9 cellular contexts compared by ENCODE assay signal in genomic region chr6:45424628-45424955, GRCh38. TPM values are rescaled to one million over a fixed set of nuclear protein-coding genes. Genes with fewer than 3 reads are reported as not detected.
A peak's percentile ranks its signal among the peaks of the same experiment; 100 is the strongest.
DNase-seq lines count a peak whose midpoint lies in the region; TF ChIP-seq lines count a peak whose summit lies in the region.
"Had no signal": no experiment of that assay in that cellular context is flagged by ENCODE, and none has a peak within 500 bp of the region (broad histone marks: within the 10 kb centered on the region; RNA-seq: fewer than 3 reads in every experiment).

No MANE protein-coding gene starts in this region.

- no peak for DNase-seq in SJSA1 (ENCODE audit: low read depth in 1 of 2, low spot score in 2 of 2)
- DNase-seq in epithelial cell of proximal tubule (ENCODE audit: low read depth) = no peak
- no peak for DNase-seq in sigmoid colon
- DNase-seq in GM10266 (ENCODE audit: extremely low spot score) = no peak
- DNase-seq in NCI-H1930 (lab: John Stamatoyannopoulos, UW) = no peak
- DNase-seq in superior temporal gyrus (ENCODE audit: extremely low spot score) = no peak
- DNase-seq in iPS-NIHi11 (ENCODE audit: low spot score) = no peak

- POLR2A ChIA-PET in HEK293 (lab: Yijun Ruan, JAX) = no interaction called here

- H3K4me1 ChIP-seq in HEK293 (ENCODE audit: control insufficient read depth, insufficient read depth, low read length) (peaks cover 5% of the 10 kb centered on the region), SJSA1 (replicated peaks) (peaks cover 15% of the 10 kb centered on the region), sigmoid colon (peaks cover 0 to 42% (median 36%) of the 10 kb centered on the region in 4 donors)

- no peak overlapping the region; the same call in 1 of the 2 replicates for H3K27ac ChIP-seq in HEK293 (ENCODE audit: extremely low read depth, low read depth, low read length)
- H3K27ac ChIP-seq in SJSA1 = peak overlapping the region; percentile 87
- H3K27ac ChIP-seq in sigmoid colon = peak overlapping the region in 3 of 4 donors; percentile 72 to 80 (median 80)

- H3K9me3 ChIP-seq in HEK293 (ENCODE audit: control insufficient read depth, insufficient read depth, low read depth, low read length) (no peaks in the 10 kb centered on the region), SJSA1 (replicated peaks) (no peaks in the 10 kb centered on the region), sigmoid colon (no peaks in the 10 kb centered on the region)

- CTCF ChIA-PET in HEK293 (lab: Yijun Ruan, JAX) = no interaction called here

- intact Hi-C loops in sigmoid colon (cut with DNase I) = loop anchor here (5.0 to 10.0 kb wide), 5 partner anchors 130 to 947 kb away; no protein-coding TSS in a partner anchor

- H3K4me3 ChIP-seq in HEK293 (ENCODE audit: low read depth, low read length) (no peak overlapping the region), SJSA1 (peak overlapping the region; percentile 87), epithelial cell of proximal tubule (ENCODE audit: low read depth, low read length) (peak overlapping the region; percentile 85), sigmoid colon (peak overlapping the region in 1 of 4 donors; percentile 70)
- H3K4me3 ChIP-seq: lung had no signal

- H3K36me3 ChIP-seq in HEK293 (ENCODE audit: control insufficient read depth in 2 of 2, insufficient read depth in 1 of 2, low read length in 2 of 2) (no peaks in the 10 kb centered on the region), SJSA1 (peaks cover 37% of the 10 kb centered on the region), sigmoid colon (no peaks in the 10 kb centered on the region)

- no peak for TF ChIP-seq EP300 in sigmoid colon (IDR thresholded peaks at IDR 0.05)

- WGBS in sigmoid colon, 2 donors = 45 to 55% methylated on average over 4 of the region's 4 CpGs

- TF ChIP-seq CTCF in HEK293 (tag by site-specific recombination; IDR thresholded peaks at IDR 0.05) (no peak), epithelial cell of proximal tubule (conservative IDR thresholded peaks at IDR 0.05; ENCODE audit: low read depth, low read length) (no peak), sigmoid colon (IDR thresholded peaks at IDR 0.05) (no peak), GM10266 (IDR thresholded peaks at IDR 0.05; ENCODE audit: control insufficient read depth, insufficient read depth, low read depth, missing control alignments) (no peak)

- TF ChIP-seq POLR2A in sigmoid colon (IDR thresholded peaks at IDR 0.05) = no peak

- H3K27me3 ChIP-seq in SJSA1 (replicated peaks) = no peaks in the 10 kb centered on the region
- H3K27me3 ChIP-seq in sigmoid colon = peaks cover 7 to 29% (median 10%) of the 10 kb centered on the region in 3 donors

TF ChIP-seq in HEK293, 187 proteins besides CTCF, POLR2A, EP300 and RAD21:
- TF ChIP-seq ZNF133 (tag by site-specific recombination; IDR thresholded peaks at IDR 0.05) = no peak
- no peak for TF ChIP-seq ZNF354C (tag by site-specific recombination; IDR thresholded peaks at IDR 0.05; ENCODE audit: borderline replicate concordance, low read depth)
- no peak for TF ChIP-seq MYNN (tag by site-specific recombination; IDR thresholded peaks at IDR 0.05; ENCODE audit: borderline replicate concordance)
- no peak for TF ChIP-seq OSR2 (tag by site-specific recombination; IDR thresholded peaks at IDR 0.05)
- peak; percentile 91; the same call in 1 of the 2 replicates for TF ChIP-seq EGR2 (tag by site-specific recombination; IDR thresholded peaks at IDR 0.05; ENCODE audit: low read depth)
- no peak for TF ChIP-seq ZNF514 (tag by site-specific recombination; IDR thresholded peaks at IDR 0.05)
- TF ChIP-seq ZFHX2 (tag by site-specific recombination; conservative IDR thresholded peaks at IDR 0.05) = peak; percentile 94

RNA-seq across cellular contexts. Expression of gene SUPT3H, which starts 46.9 kb away (rescaled TPM):
- 6.7 and 11.4 TPM in 2 replicates for total RNA-seq in SJSA1 (2014; rRNA removed; shearing (Covaris generic))
- total RNA-seq in epithelial cell of proximal tubule = 11.5 and 21.8 TPM in 2 replicates
- 10 to 100 TPM; 10.6 to 18.2 (median 13.0) TPM for total RNA-seq in sigmoid colon
- polyA plus RNA-seq in sigmoid colon = 1 to 10 TPM; 1.6 to 7.8 (median 3.5) TPM
